ENCODE assay signal across 9 cellular contexts in the genomic region with DNA sequence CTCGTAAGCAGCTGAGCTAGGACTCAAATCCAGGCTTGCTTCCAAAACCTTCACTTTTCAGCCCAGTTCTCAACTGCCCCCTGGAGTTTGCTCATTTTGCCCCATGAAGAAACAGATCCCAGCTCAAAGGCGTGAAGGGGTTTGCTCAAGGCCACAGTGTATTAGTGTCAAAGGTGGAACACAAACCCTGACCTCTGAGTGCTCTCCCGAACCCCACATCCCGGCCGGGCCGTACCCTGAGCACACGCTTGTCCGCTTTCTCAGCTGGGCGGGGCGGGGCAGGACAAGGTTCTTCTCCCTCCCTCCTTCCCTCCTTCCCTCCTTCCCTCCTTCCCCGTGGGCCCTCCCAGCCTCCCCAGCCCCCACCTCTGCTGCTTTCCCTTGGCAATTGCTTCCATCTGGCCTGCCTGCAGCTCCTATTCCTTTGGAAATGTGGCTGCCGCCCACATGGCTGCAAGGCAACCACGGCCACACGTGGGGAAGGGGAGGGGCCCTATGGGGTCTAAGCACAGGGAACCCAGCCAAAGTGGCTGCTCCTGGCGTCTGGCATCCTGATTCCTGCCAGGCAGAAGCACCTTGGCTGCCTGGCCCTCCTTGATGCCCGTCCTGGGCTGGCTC. TPM values are rescaled to one million over a fixed set of nuclear protein-coding genes. Genes with fewer than 3 reads are reported as not detected.
DNase-seq lines count a peak whose midpoint lies in the region; ATAC-seq and TF ChIP-seq lines count a peak whose summit lies in the region.
"Had no signal": no experiment of that assay in that cellular context is flagged by ENCODE, and none has a peak within 500 bp of the region (broad histone marks: within the 10 kb centered on the region; RNA-seq: fewer than 3 reads in every experiment).

No MANE protein-coding gene starts in this region.

- no CpG with 5 or more reads among the region's 16 CpGs for WGBS in H9 (ENCODE audit: extremely low coverage, insufficient read length, low lambda C conversion rate)

- H3K9me3 ChIP-seq in SK-N-MC (ENCODE audit: low read depth, low read length) (no peaks in the 10 kb centered on the region), H9 (ENCODE audit: control insufficient read depth, low read depth, low read length) (no peaks in the 10 kb centered on the region)

- H3K27ac Mint-ChIP-seq in glutamatergic neuron (ENCODE audit: unreplicated experiment) (no peak overlapping the region), H9 (no peak overlapping the region)
- H3K27ac Mint-ChIP-seq: activated B cell treated with CpG ODN at 0.5 μM for 24 hours had no signal

- no peak overlapping the region for H3T11ph ChIP-seq in H9 (ENCODE audit: low read length)

- no peaks in the 10 kb centered on the region for H3K27me3 ChIP-seq in H9 (ENCODE audit: insufficient read depth, low read length)

- ATAC-seq in GM19023 (IDR thresholded peaks at IDR 0.05; ENCODE audit: unreplicated experiment) (no peak), GM19351 (IDR thresholded peaks at IDR 0.05; ENCODE audit: unreplicated experiment) (no peak)

- peaks cover 3% of the 10 kb centered on the region; the same call in 1 of the 2 replicates for H3K79me2 ChIP-seq in H9 (ENCODE audit: insufficient read depth, low read length)

- H2BK20ac ChIP-seq in H9 (ENCODE audit: low read depth, low read length, poor library complexity, severe bottlenecking), result no peak overlapping the region

- no peak overlapping the region for H2BK120ac ChIP-seq in H9 (ENCODE audit: low read depth, low read length, poor library complexity, severe bottlenecking)

- H3K23me2 ChIP-seq in H9 (ENCODE audit: insufficient read length, low read depth, low read length, poor library complexity, severe bottlenecking), result peaks cover 5% of the 10 kb centered on the region

- H3K23ac ChIP-seq in H9 (ENCODE audit: insufficient read length, low read depth, low read length), result no peak overlapping the region

- H4K91ac ChIP-seq in H9 (ENCODE audit: insufficient read length, low read depth, low read length), result no peak overlapping the region

- H2AK5ac ChIP-seq in H9 (ENCODE audit: insufficient read length, low read length), result no peak overlapping the region

- H3K79me1 ChIP-seq in H9 (ENCODE audit: insufficient read depth, low read depth, low read length, poor library complexity, severe bottlenecking), result no peaks in the 10 kb centered on the region

- no peak overlapping the region for H3K14ac ChIP-seq in H9 (ENCODE audit: insufficient read depth, low read length)

- H3K36me3 Mint-ChIP-seq in glutamatergic neuron (ENCODE audit: unreplicated experiment) (no peaks in the 10 kb centered on the region), H9 (ENCODE audit: insufficient read depth in 1 of 3, low read depth in 3 of 3) (no peaks in the 10 kb centered on the region)

- no peak overlapping the region for H3K18ac ChIP-seq in H9 (ENCODE audit: insufficient read length, low read depth, low read length)

- peak; percentile 61 for DNase-seq in Daoy (ENCODE audit: low read depth)
- DNase-seq in SK-N-MC (ENCODE audit: low read depth, low spot score), result no peak
- DNase-seq in glutamatergic neuron, result peak; percentile 63
- no peak for DNase-seq in retinal pigment epithelial cell (ENCODE audit: low read depth)
- no peak for DNase-seq in NCI-H1417 (lab: John Stamatoyannopoulos, UW)
- DNase-seq in H9, result no peak
- DNase-seq: activated B cell treated with CpG ODN at 0.5 μM for 24 hours had no signal

- H3K9ac ChIP-seq in SK-N-MC (ENCODE audit: insufficient read length), result peak overlapping the region; percentile 64
- no peak overlapping the region for H3K9ac ChIP-seq in H9 (ENCODE audit: extremely low read depth, insufficient read length, low read length)

- H4K8ac ChIP-seq in H9 (replicated peaks; ENCODE audit: insufficient read length, low read depth, low read length), result no peak overlapping the region

- peak overlapping the region; percentile 80 for H3K27ac ChIP-seq in SK-N-MC
- no peak overlapping the region for H3K27ac ChIP-seq in H9 (ENCODE audit: insufficient read length, low read depth, low read length)

- no peak overlapping the region for H4K5ac ChIP-seq in H9 (ENCODE audit: insufficient read length, low read depth, low read length)

- TF ChIP-seq CTCF in glutamatergic neuron (IDR thresholded peaks at IDR 0.05; ENCODE audit: partially characterized antibody, unreplicated experiment), result no peak
- TF ChIP-seq CTCF in retinal pigment epithelial cell (conservative IDR thresholded peaks at IDR 0.05; ENCODE audit: low read depth, low read length), result peak; percentile 48
- TF ChIP-seq CTCF in H9 (conservative IDR thresholded peaks at IDR 0.05), result no peak

- H3K4me2 ChIP-seq in H9 (ENCODE audit: insufficient read depth, insufficient read length, low read length), result no peak overlapping the region

- no peak overlapping the region for H2BK12ac ChIP-seq in H9 (ENCODE audit: insufficient read length, low read depth, low read length)

- 0 out of 2 replicates have a peak, but pooled peaks cover 3% of the 10 kb centered on the region for H3K36me3 ChIP-seq in SK-N-MC (ENCODE audit: insufficient read depth, low read length)

- H2BK5ac ChIP-seq in H9 (ENCODE audit: insufficient read length, low read length), result no peak overlapping the region

- H3K27me3 Mint-ChIP-seq in glutamatergic neuron (ENCODE audit: unreplicated experiment) (peaks cover 2% of the 10 kb centered on the region), H9 (ENCODE audit: low read depth) (no peaks in the 10 kb centered on the region)
- H3K27me3 Mint-ChIP-seq: activated B cell treated with CpG ODN at 0.5 μM for 24 hours had no signal

- H4K20me1 ChIP-seq in H9 (ENCODE audit: control insufficient read depth, insufficient read depth, insufficient read length), result no peaks in the 10 kb centered on the region

- H2AFZ ChIP-seq in H9 (ENCODE audit: low read length), result no peak overlapping the region

- H3K4ac ChIP-seq in H9 (ENCODE audit: low read depth, low read length), result no peak overlapping the region

- H3K4me3 ChIP-seq in SK-N-MC, result peak overlapping the region; percentile 76
- peak overlapping the region; percentile 13 for H3K4me3 ChIP-seq in retinal pigment epithelial cell (ENCODE audit: low read length)

- H3K4me3 Mint-ChIP-seq in glutamatergic neuron (ENCODE audit: unreplicated experiment), result peak overlapping the region; percentile 57
- H3K4me3 Mint-ChIP-seq in H9, result no peak overlapping the region
- H3K4me3 Mint-ChIP-seq: activated B cell treated with CpG ODN at 0.5 μM for 24 hours had no signal

- H3K9me3 Mint-ChIP-seq in glutamatergic neuron (ENCODE audit: unreplicated experiment) (no peaks in the 10 kb centered on the region), H9 (no peaks in the 10 kb centered on the region; a peak in 1 of 5 replicates)
- H3K9me3 Mint-ChIP-seq: activated B cell treated with CpG ODN at 0.5 μM for 24 hours had no signal

- H3K4me1 ChIP-seq in H9 (ENCODE audit: insufficient read depth, low read length), result no peaks in the 10 kb centered on the region; the same call in 1 of the 2 replicates

- H2BK15ac ChIP-seq in H9 (ENCODE audit: low read depth, low read length), result no peak overlapping the region

- no peak overlapping the region for H3K56ac ChIP-seq in H9 (ENCODE audit: insufficient read length, low read depth, low read length)

- peaks cover 39% of the 10 kb centered on the region for H3K4me1 Mint-ChIP-seq in glutamatergic neuron (ENCODE audit: low read depth, unreplicated experiment)
- peaks cover 27 to 47% of the 10 kb centered on the region in 2 experiments for H3K4me1 Mint-ChIP-seq in H9

RNA-seq across cellular contexts. Expression of gene ST3GAL4, which starts 4.1 kb away (rescaled TPM):
- 24.2 and 30.4 TPM in 2 replicates for total RNA-seq in Daoy (2014; rRNA removed; shearing (Covaris generic))
- total RNA-seq in glutamatergic neuron (ENCODE audit: unreplicated experiment), result 10.4 TPM
- total RNA-seq in H9 (2021), result 12.2 and 13.6 TPM in 2 replicates

RNA-seq across cellular contexts. Expression of gene DCPS, which starts 55.7 kb away (rescaled TPM):
- total RNA-seq in Daoy (2014; rRNA removed; shearing (Covaris generic)), result 15.9 and 19.3 TPM in 2 replicates
- total RNA-seq in glutamatergic neuron (ENCODE audit: unreplicated experiment), result 7.2 TPM
- 24.4 and 27.7 TPM in 2 replicates for total RNA-seq in H9 (2021)

Comparison
In these comparisons a context has a peak if more than half of its experiments do, and no peak if none do; other contexts are left out.
1. DNase-seq: peak in Daoy (single experiment) and glutamatergic neuron (single experiment); none in SK-N-MC (single experiment), retinal pigment epithelial cell (single experiment), NCI-H1417 (0 of 3) and H9 (single experiment).